1 cellular context compared by ENCODE assay signal in genomic region chr18:11005528-11005927, GRCh38.
A peak's percentile ranks its signal among the peaks of the same experiment; 100 is the strongest.
TF ChIP-seq lines count a peak whose summit lies in the region.

No MANE protein-coding gene starts in this region.

TF ChIP-seq in endothelial cell of umbilical vein, 7 proteins besides CTCF, POLR2A, EP300 and RAD21:
- TF ChIP-seq MAX (IDR thresholded peaks at IDR 0.05; ENCODE audit: insufficient read depth, insufficient read length), result no peak
- TF ChIP-seq EZH2 (IDR thresholded peaks at IDR 0.05; ENCODE audit: borderline replicate concordance, low read depth, low read length, severe bottlenecking), result no peak
- peak; percentile 82 for TF ChIP-seq JUN (IDR thresholded peaks at IDR 0.05; ENCODE audit: borderline replicate concordance, insufficient read depth, insufficient read length, low read depth)
- peak; percentile 89 for TF ChIP-seq FOS (IDR thresholded peaks at IDR 0.05; ENCODE audit: borderline replicate concordance, insufficient read depth, low read length)
- peak; percentile 47 for TF ChIP-seq MYC (IDR thresholded peaks at IDR 0.05; ENCODE audit: low read depth, low read length)
- TF ChIP-seq GATA2 (IDR thresholded peaks at IDR 0.05; ENCODE audit: insufficient read depth, insufficient read length, low read depth, low read length), result peak; percentile 74
- TF ChIP-seq POLR2AphosphoS5 (IDR thresholded peaks at IDR 0.05; ENCODE audit: insufficient read depth, low read depth, low read length), result peak; percentile 80
